Comparison of ENCODE assay signal across 33 cellular contexts in genomic region chr17:42034059-42034458, GRCh38. TPM values are rescaled to one million over a fixed set of nuclear protein-coding genes. Genes with fewer than 3 reads are reported as not detected.
DNase-seq lines count a peak whose midpoint lies in the region; ATAC-seq and TF ChIP-seq lines count a peak whose summit lies in the region.
"Had no signal": no experiment of that assay in that cellular context is flagged by ENCODE, and none has a peak within 500 bp of the region (broad histone marks: within the 10 kb centered on the region; RNA-seq: fewer than 3 reads in every experiment).

No MANE protein-coding gene starts in this region.

- peaks cover 9% of the 10 kb centered on the region for H3K27me3 Mint-ChIP-seq in activated naive CD4-positive, alpha-beta T cell treated with anti-CD3 and anti-CD28 coated beads for 36 hours (ENCODE audit: low read depth)
- H3K27me3 Mint-ChIP-seq in neural crest cell (ENCODE audit: low read depth), result no peaks in the 10 kb centered on the region
- H3K27me3 Mint-ChIP-seq: brain had no signal

- no peaks in the 10 kb centered on the region for H3K36me3 Mint-ChIP-seq in activated naive CD4-positive, alpha-beta T cell treated with anti-CD3 and anti-CD28 coated beads for 36 hours (ENCODE audit: low read depth)
- H3K36me3 Mint-ChIP-seq in neural crest cell (ENCODE audit: low read depth), result no peaks in the 10 kb centered on the region
- H3K36me3 Mint-ChIP-seq: brain, memory B cell had no signal

- peaks cover 8% of the 10 kb centered on the region for H3K4me1 Mint-ChIP-seq in activated naive CD4-positive, alpha-beta T cell treated with anti-CD3 and anti-CD28 coated beads for 36 hours (ENCODE audit: low read depth)
- peaks cover 19% of the 10 kb centered on the region for H3K4me1 Mint-ChIP-seq in neural crest cell
- H3K4me1 Mint-ChIP-seq: memory B cell had no signal

- H3K27ac Mint-ChIP-seq in activated naive CD4-positive, alpha-beta T cell treated with anti-CD3 and anti-CD28 coated beads for 36 hours, result no peak overlapping the region
- H3K27ac Mint-ChIP-seq in neural crest cell (ENCODE audit: unreplicated experiment), result peak overlapping the region; percentile 84
- H3K27ac Mint-ChIP-seq: brain; memory B cell; stimulated activated naive B cell treated with anti-CD40 and anti-IgM and Interleukin-4, amounts not matched to agents 10 μg/mL and 1 μg/mL and 100 μg/mL, for 72 hours had no signal

- no peaks in the 10 kb centered on the region for H3K9me3 ChIP-seq in mucosa of descending colon
- H3K9me3 ChIP-seq: adrenal gland, esophagus squamous epithelium, left lung, suprapubic skin, upper lobe of right lung had no signal

- DNase-seq in activated naive CD4-positive, alpha-beta T cell treated with anti-CD3 and anti-CD28 coated beads for 36 hours, result peak; percentile 46
- no peak for DNase-seq in activated naive CD4-positive, alpha-beta T cell treated with Interleukin-2 at 50 U/mL for 16 hours
- DNase-seq in GM20000 (ENCODE audit: low spot score), result peak; percentile 38
- peak; percentile 23 for DNase-seq in NCI-H524 treated with DMSO at 0.1 percent for 48 hours (lab: John Stamatoyannopoulos, UW)
- no peak for DNase-seq in neural crest cell (ENCODE audit: low read depth, low spot score)
- DNase-seq in mucosa of descending colon, result no peak
- DNase-seq in activated CD8-positive, alpha-beta memory T cell treated with anti-CD3 and anti-CD28 coated beads, Interleukin-2, amount 50 U/mL, for 48 hours, result no peak
- no peak for DNase-seq in anterior cingulate cortex (lab: John Stamatoyannopoulos, UW)
- DNase-seq: activated CD4-positive, alpha-beta T cell treated with anti-CD3 and anti-CD28 coated beads, Interleukin-2, amount 50 U/mL, for 1 hour; adrenal gland; C1 segment of cervical spinal cord; cerebellar nuclear complex; esophagus squamous epithelium; foreskin keratinocyte; H7; head of caudate nucleus; islet precursor cell; KBM-7; left lung; NCI-H1105; NCI-H2029 treated with DMSO at 0.1 percent for 48 hours; NCI-H226; NCI-H774; retina; stimulated activated naive B cell treated with anti-CD40 and anti-IgM and Interleukin-4, amounts not matched to agents 10 μg/mL and 1 μg/mL and 100 μg/mL, for 72 hours; SW 1271; T1000; upper lobe of right lung had no signal

- ATAC-seq in mucosa of descending colon, result no peak
- ATAC-seq: foreskin keratinocyte; left lung; stimulated activated naive B cell treated with anti-CD40 and anti-IgM and Interleukin-4, amounts not matched to agents 10 μg/mL and 1 μg/mL and 100 μg/mL, for 72 hours; upper lobe of right lung had no signal

- no peak overlapping the region for H3K4me3 ChIP-seq in mucosa of descending colon
- H3K4me3 ChIP-seq: adrenal gland, esophagus squamous epithelium, left lung, skin epidermis, suprapubic skin, upper lobe of right lung had no signal

- TF ChIP-seq CTCF in GM20000 (IDR thresholded peaks at IDR 0.05; ENCODE audit: extremely low read depth, missing control alignments) (no peak), neural crest cell (conservative IDR thresholded peaks at IDR 0.05) (no peak), mucosa of descending colon (IDR thresholded peaks at IDR 0.05) (no peak)

- H3K4me3 Mint-ChIP-seq in activated naive CD4-positive, alpha-beta T cell treated with anti-CD3 and anti-CD28 coated beads for 36 hours, result no peak overlapping the region
- H3K4me3 Mint-ChIP-seq in neural crest cell, result no peak overlapping the region
- H3K4me3 Mint-ChIP-seq: brain; memory B cell; stimulated activated naive B cell treated with anti-CD40 and anti-IgM and Interleukin-4, amounts not matched to agents 10 μg/mL and 1 μg/mL and 100 μg/mL, for 72 hours had no signal

- intact Hi-C loops in activated naive CD4-positive, alpha-beta T cell treated with anti-CD3 and anti-CD28 coated beads for 36 hours (cut with micrococcal nuclease), result no loop called here
- intact Hi-C loops in mucosa of descending colon (cut with DNase I, micrococcal nuclease), result no loop called here

- no peaks in the 10 kb centered on the region for H3K36me3 ChIP-seq in mucosa of descending colon (ENCODE audit: low read depth)
- H3K36me3 ChIP-seq: adrenal gland, esophagus squamous epithelium, left lung, suprapubic skin, upper lobe of right lung had no signal

- H3K4me1 ChIP-seq in mucosa of descending colon (ENCODE audit: low read depth), result no peaks in the 10 kb centered on the region
- H3K4me1 ChIP-seq: adrenal gland, esophagus squamous epithelium, foreskin keratinocyte, left lung, parathyroid adenoma, suprapubic skin, upper lobe of right lung had no signal

- no peaks in the 10 kb centered on the region for H3K9me3 Mint-ChIP-seq in activated naive CD4-positive, alpha-beta T cell treated with anti-CD3 and anti-CD28 coated beads for 36 hours
- no peaks in the 10 kb centered on the region for H3K9me3 Mint-ChIP-seq in neural crest cell
- H3K9me3 Mint-ChIP-seq: brain; memory B cell; stimulated activated naive B cell treated with anti-CD40 and anti-IgM and Interleukin-4, amounts not matched to agents 10 μg/mL and 1 μg/mL and 100 μg/mL, for 72 hours had no signal

- CTCF ChIA-PET in activated naive CD4-positive, alpha-beta T cell treated with anti-CD3 and anti-CD28 coated beads for 36 hours (lab: Charles Lee), result interaction anchor here (0.7 to 1.7 kb wide), 7 partner anchors 9 to 100 kb away, joined by 3 to 7 read pairs (median 3); partner anchors contain the start of gene NKIRAS2

RNA-seq across cellular contexts. Expression of gene NKIRAS2, which starts 14.2 kb away (rescaled TPM):
- total RNA-seq in activated naive CD4-positive, alpha-beta T cell treated with anti-CD3 and anti-CD28 coated beads for 36 hours, result 10 to 100 TPM; 12.4 to 13.2 TPM
- total RNA-seq in neural crest cell (59.2 and 60.2 TPM in 2 replicates), mucosa of descending colon (10 to 100 TPM; 29.5 to 34.9 (median 31.1) TPM)

RNA-seq across cellular contexts. Expression of gene C17orf113, which starts 16.3 kb away (rescaled TPM):
- total RNA-seq in activated naive CD4-positive, alpha-beta T cell treated with anti-CD3 and anti-CD28 coated beads for 36 hours, result under 1 TPM; 0.20 to 0.31 TPM
- total RNA-seq in neural crest cell (2.0 and 2.2 TPM in 2 replicates), mucosa of descending colon (1 to 10 TPM; 1.2 to 3.8 (median 2.0) TPM)

RNA-seq across cellular contexts. Expression of gene DNAJC7, which starts 16.8 kb away (rescaled TPM):
- 10 to 100 TPM; 74.5 to 76.3 TPM for total RNA-seq in activated naive CD4-positive, alpha-beta T cell treated with anti-CD3 and anti-CD28 coated beads for 36 hours
- total RNA-seq in neural crest cell (126 and 138 TPM in 2 replicates), mucosa of descending colon (100 to 1,000 TPM in 1 of 3 donors, 10 to 100 TPM in 2; 80.6 to 108 (median 86.7) TPM)

Comparison
In these comparisons a context has a peak if more than half of its experiments do, and no peak if none do; other contexts are left out.
1. DNase-seq: peak in activated naive CD4-positive, alpha-beta T cell treated with anti-CD3 and anti-CD28 coated beads for 36 hours (single experiment), GM20000 (single experiment) and NCI-H524 treated with DMSO at 0.1 percent for 48 hours (single experiment); none in activated naive CD4-positive, alpha-beta T cell treated with Interleukin-2 at 50 U/mL for 16 hours (single experiment), neural crest cell (single experiment), mucosa of descending colon (0 of 3), activated CD8-positive, alpha-beta memory T cell treated with anti-CD3 and anti-CD28 coated beads, Interleukin-2, amount 50 U/mL, for 48 hours (single experiment) and anterior cingulate cortex (0 of 58).